Comparison of ENCODE assay signal across 16 cellular contexts in genomic region chr13:75372923-75373841, GRCh38.
DNase-seq lines count a peak whose midpoint lies in the region; FAIRE-seq and TF ChIP-seq lines count a peak whose summit lies in the region.
"Had no signal": no experiment of that assay in that cellular context is flagged by ENCODE, and none has a peak within 500 bp of the region (broad histone marks: within the 10 kb centered on the region; RNA-seq: fewer than 3 reads in every experiment).

No MANE protein-coding gene starts in this region.

- no peaks in the 10 kb centered on the region for H3K27me3 ChIP-seq in thyroid gland
- H3K27me3 ChIP-seq: transverse colon had no signal

- WGBS in thyroid gland, 2 donors: 68 to 71% methylated on average over 13 of the region's 13 CpGs

- FAIRE-seq in kidney (lab: Jason Lieb, UNC): no peak
- FAIRE-seq: bronchial epithelial cell had no signal

- DNase-seq in NCI-H82 (lab: John Stamatoyannopoulos, UW) (peak; percentile 27), NCI-H82 treated with DMSO at 0.1 percent for 48 hours (lab: John Stamatoyannopoulos, UW; ENCODE audit: unreplicated experiment) (no peak), amniotic epithelial cell (ENCODE audit: low read depth) (peak; percentile 56), kidney (peak; percentile 59), thyroid gland (no peak), endothelial cell (ENCODE audit: low spot score) (no peak), SW 1271 (lab: John Stamatoyannopoulos, UW) (no peak), GM10248 (ENCODE audit: extremely low spot score) (no peak)
- DNase-seq: 8988T; activated CD4-positive, alpha-beta T cell treated with anti-CD3 and anti-CD28 coated beads for 48 hours; effector CD8-positive, alpha-beta T cell; nephron progenitor cell; transverse colon had no signal

- POLR2A ChIA-PET in GM10248 (lab: Yijun Ruan, JAX): no interaction called here

- no peak overlapping the region for H3K27ac Mint-ChIP-seq in endothelial cell (ENCODE audit: unreplicated experiment)
- H3K27ac Mint-ChIP-seq: activated naive CD4-positive, alpha-beta T cell treated with anti-CD3 and anti-CD28 coated beads, Interleukin-2, amount 50 U/mL, for 24 hours; CD14-positive monocyte; nephron progenitor cell had no signal

- H3K9me3 ChIP-seq in kidney (ENCODE audit: control insufficient read depth in 1 of 2, low read length in 2 of 2) (no peaks in the 10 kb centered on the region), thyroid gland (no peaks in the 10 kb centered on the region)
- H3K9me3 ChIP-seq: transverse colon had no signal

- CTCF ChIA-PET in GM10248 (lab: Yijun Ruan, JAX): interaction anchor here (0.8 to 9.1 kb wide), 40 partner anchors 7 to 322 kb away, joined by 3 to 75 read pairs (median 4); partner anchors contain the start of genes TBC1D4 and UCHL3

- H3K4me1 ChIP-seq in kidney (ENCODE audit: control insufficient read depth in 1 of 2, insufficient read depth in 1 of 2, low read depth in 1 of 2, low read length in 2 of 2) (peaks cover 4 to 20% of the 10 kb centered on the region in 2 donors), thyroid gland (peaks cover 19 to 34% of the 10 kb centered on the region in 2 donors)

- TF ChIP-seq CTCF in kidney (IDR thresholded peaks at IDR 0.05; ENCODE audit: borderline replicate concordance, extremely low read depth, insufficient read depth): no peak
- no peak for TF ChIP-seq CTCF in thyroid gland (IDR thresholded peaks at IDR 0.05)
- TF ChIP-seq CTCF in endothelial cell (IDR thresholded peaks at IDR 0.05; ENCODE audit: unreplicated experiment): no peak
- no peak for TF ChIP-seq CTCF in GM10248 (IDR thresholded peaks at IDR 0.05; ENCODE audit: control extremely low read depth, extremely low read depth, low read depth, missing control alignments)

- no peaks in the 10 kb centered on the region for H3K9me3 Mint-ChIP-seq in endothelial cell (ENCODE audit: unreplicated experiment)
- H3K9me3 Mint-ChIP-seq: activated naive CD4-positive, alpha-beta T cell treated with anti-CD3 and anti-CD28 coated beads, Interleukin-2, amount 50 U/mL, for 24 hours; CD14-positive monocyte; nephron progenitor cell had no signal

- no peaks in the 10 kb centered on the region for H3K27me3 Mint-ChIP-seq in endothelial cell (ENCODE audit: unreplicated experiment)
- H3K27me3 Mint-ChIP-seq: activated naive CD4-positive, alpha-beta T cell treated with anti-CD3 and anti-CD28 coated beads, Interleukin-2, amount 50 U/mL, for 24 hours had no signal

- intact Hi-C loops in kidney (cut with DNase I): loop anchor here (10.0 kb wide), 1 partner anchor 112 kb away; the partner anchor contains the start of gene TBC1D4
- intact Hi-C loops in thyroid gland (cut with DNase I): loop anchor here (5.0 to 10.0 kb wide), 2 partner anchors 62 to 109 kb away; partner anchors contain the start of gene TBC1D4

- H3K27ac ChIP-seq in kidney (ENCODE audit: low read depth in 2 of 2, low read length in 2 of 2): no peak overlapping the region
- peak overlapping the region in 2 of 3 donors; percentile 15 to 21 for H3K27ac ChIP-seq in thyroid gland
- H3K27ac ChIP-seq: transverse colon had no signal

- H3K36me3 ChIP-seq in kidney (ENCODE audit: control insufficient read depth in 1 of 2, insufficient read depth in 2 of 2, low read length in 2 of 2): no peaks in the 10 kb centered on the region
- H3K36me3 ChIP-seq in thyroid gland: no peaks in the 10 kb centered on the region
- H3K36me3 ChIP-seq: transverse colon had no signal

- no peak overlapping the region for H3K4me3 ChIP-seq in kidney (ENCODE audit: low read length in 2 of 2)
- no peak overlapping the region for H3K4me3 ChIP-seq in thyroid gland (replicated peaks in 1 of 3)
- H3K4me3 ChIP-seq: transverse colon had no signal

- TF ChIP-seq POLR2A in thyroid gland (IDR thresholded peaks at IDR 0.05): no peak

- peak overlapping the region in 1 of 2 donors; percentile 12 for H3K9ac ChIP-seq in kidney (ENCODE audit: low read length in 2 of 2)

- H3K36me3 Mint-ChIP-seq in endothelial cell (ENCODE audit: low read depth, unreplicated experiment): no peaks in the 10 kb centered on the region
- H3K36me3 Mint-ChIP-seq: activated naive CD4-positive, alpha-beta T cell treated with anti-CD3 and anti-CD28 coated beads, Interleukin-2, amount 50 U/mL, for 24 hours; CD14-positive monocyte had no signal

- H3K4me3 Mint-ChIP-seq in endothelial cell (ENCODE audit: unreplicated experiment): no peak overlapping the region
- H3K4me3 Mint-ChIP-seq: activated naive CD4-positive, alpha-beta T cell treated with anti-CD3 and anti-CD28 coated beads, Interleukin-2, amount 50 U/mL, for 24 hours; CD14-positive monocyte; nephron progenitor cell had no signal

- H3K4me1 Mint-ChIP-seq in endothelial cell (ENCODE audit: unreplicated experiment): peaks cover 6% of the 10 kb centered on the region
- H3K4me1 Mint-ChIP-seq: activated naive CD4-positive, alpha-beta T cell treated with anti-CD3 and anti-CD28 coated beads, Interleukin-2, amount 50 U/mL, for 24 hours; CD14-positive monocyte had no signal

Comparison
In these comparisons a context has a peak if more than half of its experiments do, and no peak if none do; other contexts are left out.
1. DNase-seq: peak in NCI-H82 (single experiment), amniotic epithelial cell (single experiment) and kidney (single experiment); none in NCI-H82 treated with DMSO at 0.1 percent for 48 hours (single experiment), thyroid gland (0 of 2), endothelial cell (single experiment), SW 1271 (0 of 2) and GM10248 (single experiment).
2. H3K27ac ChIP-seq: peak in thyroid gland (2 of 3); none in kidney (0 of 2).